In the genomic region with DNA sequence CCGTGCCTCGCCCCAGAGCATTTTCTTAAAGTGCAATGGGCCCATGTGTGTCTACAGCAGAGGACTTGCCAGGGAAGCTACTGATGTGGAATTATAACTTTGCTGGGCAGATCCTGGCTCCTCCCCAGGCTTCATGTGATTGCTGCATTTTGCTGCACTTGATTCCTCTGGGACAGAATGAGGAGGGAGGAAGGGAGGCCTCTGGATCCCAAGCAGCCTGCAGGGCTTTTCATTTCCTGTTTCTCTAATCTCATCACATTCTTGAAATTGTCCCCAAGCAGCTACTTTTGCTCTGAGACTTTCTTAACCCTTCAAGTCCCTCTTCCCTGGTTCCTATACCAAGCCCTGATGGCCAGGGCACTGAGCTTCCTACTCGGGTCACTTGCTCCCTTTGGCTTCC, we compare ENCODE assay signal across 12 cellular contexts.
DNase-seq lines count a peak whose midpoint lies in the region; ATAC-seq, FAIRE-seq and TF ChIP-seq lines count a peak whose summit lies in the region.
"Had no signal": no experiment of that assay in that cellular context is flagged by ENCODE, and none has a peak within 500 bp of the region (broad histone marks: within the 10 kb centered on the region; RNA-seq: fewer than 3 reads in every experiment).

No MANE protein-coding gene starts in this region.

- H3K9ac ChIP-seq in kidney (ENCODE audit: low read length in 2 of 2) = no peak overlapping the region

- H3K4me3 ChIP-seq in kidney (ENCODE audit: low read length in 2 of 2) (no peak overlapping the region), thoracic aorta (no peak overlapping the region)
- H3K4me3 ChIP-seq: esophagus squamous epithelium, sigmoid colon had no signal

- H3K27ac Mint-ChIP-seq in brain = peak overlapping the region in 4 of 5 experiments; percentile 11 to 91 (median 50)
- H3K27ac Mint-ChIP-seq: stimulated activated naive CD8-positive, alpha-beta T cell treated with anti-CD3 and anti-CD28 coated beads, Interleukin-15, amount 100 ng/mL, for 72 hours had no signal

- peaks cover 0 to 8% (median 6%) of the 10 kb centered on the region in 5 experiments for H3K9me3 Mint-ChIP-seq in brain
- H3K9me3 Mint-ChIP-seq: stimulated activated naive CD8-positive, alpha-beta T cell treated with anti-CD3 and anti-CD28 coated beads, Interleukin-15, amount 100 ng/mL, for 72 hours had no signal

- POLR2A ChIA-PET in GM10248 (lab: Yijun Ruan, JAX) = no interaction called here
- POLR2A ChIA-PET in HEK293T (lab: Yijun Ruan, JAX) = no interaction called here

- intact Hi-C loops in kidney (cut with DNase I) = no loop called here

- H3K9me3 ChIP-seq in kidney (ENCODE audit: control insufficient read depth in 1 of 2, low read length in 2 of 2) = peaks cover 0 to 5% of the 10 kb centered on the region in 2 donors
- no peaks in the 10 kb centered on the region for H3K9me3 ChIP-seq in thoracic aorta
- H3K9me3 ChIP-seq: esophagus squamous epithelium, sigmoid colon had no signal

- peaks cover 6 to 15% of the 10 kb centered on the region in 2 donors for H3K4me1 ChIP-seq in kidney (ENCODE audit: control insufficient read depth in 1 of 2, insufficient read depth in 1 of 2, low read depth in 1 of 2, low read length in 2 of 2)
- peaks cover 14 to 47% of the 10 kb centered on the region in 2 donors for H3K4me1 ChIP-seq in thoracic aorta (ENCODE audit: control insufficient read depth in 1 of 2, low read depth in 2 of 2)
- H3K4me1 ChIP-seq: sigmoid colon had no signal

- ATAC-seq in thoracic aorta (ENCODE audit: insufficient number of reproducible peaks, low FRiP score, low read depth) (peak; percentile 38), HG02642 (IDR thresholded peaks at IDR 0.05; ENCODE audit: poor library complexity, unreplicated experiment) (no peak)
- ATAC-seq: stimulated activated naive CD8-positive, alpha-beta T cell treated with anti-CD3 and anti-CD28 coated beads, Interleukin-15, amount 100 ng/mL, for 72 hours had no signal

- TF ChIP-seq CTCF in brain (conservative IDR thresholded peaks at IDR 0.05) (no peak), kidney (IDR thresholded peaks at IDR 0.05; ENCODE audit: borderline replicate concordance, extremely low read depth, insufficient read depth) (no peak), thoracic aorta (IDR thresholded peaks at IDR 0.05) (no peak), GM10248 (IDR thresholded peaks at IDR 0.05; ENCODE audit: control extremely low read depth, extremely low read depth, low read depth, missing control alignments) (no peak)

- H3K4me3 Mint-ChIP-seq in brain = no peak overlapping the region
- H3K4me3 Mint-ChIP-seq: stimulated activated naive CD8-positive, alpha-beta T cell treated with anti-CD3 and anti-CD28 coated beads, Interleukin-15, amount 100 ng/mL, for 72 hours had no signal

- DNase-seq in HT1080 (ENCODE audit: low read depth) = peak; percentile 58
- peak; percentile 86 for DNase-seq in kidney
- DNase-seq in thoracic aorta (ENCODE audit: low spot score) = peak; percentile 25
- no peak for DNase-seq in activated CD4-positive, alpha-beta T cell treated with anti-CD3 and anti-CD28 coated beads, Interleukin-2, amount 50 U/mL, for 1 hour
- no peak for DNase-seq in GM10248 (ENCODE audit: extremely low spot score)
- DNase-seq in HEK293T (ENCODE audit: extremely low spot score) = no peak
- DNase-seq: activated T-cell treated with anti-CD3 and anti-CD28 coated beads, Interleukin-2, amount 50 U/mL, for 48 hours; esophagus squamous epithelium; sigmoid colon; stimulated activated naive CD8-positive, alpha-beta T cell treated with anti-CD3 and anti-CD28 coated beads, Interleukin-15, amount 100 ng/mL, for 72 hours had no signal

- CTCF ChIA-PET in GM10248 (lab: Yijun Ruan, JAX) (no interaction called here), HEK293T (lab: Yijun Ruan, JAX) (interaction anchor here (0.6 to 0.8 kb wide), 2 partner anchors 23 to 209 kb away, joined by 5 to 11 read pairs; no protein-coding TSS in a partner anchor)

- H3K36me3 Mint-ChIP-seq in brain = no peaks in the 10 kb centered on the region

- peaks cover 3% of the 10 kb centered on the region for H3K27me3 Mint-ChIP-seq in brain

- no peaks in the 10 kb centered on the region for H3K27me3 ChIP-seq in thoracic aorta (replicated peaks; ENCODE audit: insufficient read depth)
- H3K27me3 ChIP-seq: esophagus squamous epithelium, sigmoid colon had no signal

- FAIRE-seq in kidney (lab: Jason Lieb, UNC) = no peak

- H3K27ac ChIP-seq in kidney (ENCODE audit: low read depth in 2 of 2, low read length in 2 of 2) (peak overlapping the region; percentile 66 to 72), thoracic aorta (peak overlapping the region; percentile 92 to 95)
- H3K27ac ChIP-seq: sigmoid colon had no signal

- H3K36me3 ChIP-seq in kidney (ENCODE audit: control insufficient read depth in 1 of 2, insufficient read depth in 2 of 2, low read length in 2 of 2) (no peaks in the 10 kb centered on the region), thoracic aorta (no peaks in the 10 kb centered on the region)
- H3K36me3 ChIP-seq: esophagus squamous epithelium, sigmoid colon had no signal

- H3K4me1 Mint-ChIP-seq in brain = peaks cover 13% of the 10 kb centered on the region
- H3K4me1 Mint-ChIP-seq: stimulated activated naive CD8-positive, alpha-beta T cell treated with anti-CD3 and anti-CD28 coated beads, Interleukin-15, amount 100 ng/mL, for 72 hours had no signal

TF ChIP-seq in HEK293T, 16 proteins besides CTCF, POLR2A, EP300 and RAD21:
- TF ChIP-seq CTBP1 (IDR thresholded peaks at IDR 0.05; ENCODE audit: borderline replicate concordance) (no peak), FOXM1 (IDR thresholded peaks at IDR 0.05; ENCODE audit: borderline replicate concordance) (no peak), FOXK2 (IDR thresholded peaks at IDR 0.05) (no peak), L3MBTL2 (conservative IDR thresholded peaks at IDR 0.05) (no peak), SP1 (IDR thresholded peaks at IDR 0.05) (no peak)

Comparison
In these comparisons a context has a peak if more than half of its experiments do, and no peak if none do; other contexts are left out.
1. DNase-seq: peak in HT1080 (single experiment), kidney (single experiment) and thoracic aorta (single experiment); none in activated CD4-positive, alpha-beta T cell treated with anti-CD3 and anti-CD28 coated beads, Interleukin-2, amount 50 U/mL, for 1 hour (single experiment), GM10248 (single experiment) and HEK293T (single experiment).